Comparison of ENCODE assay signal across 16 cellular contexts in genomic region chr20:3894796-3895195, GRCh38. TPM values are rescaled to one million over a fixed set of nuclear protein-coding genes. Genes with fewer than 3 reads are reported as not detected.
DNase-seq lines count a peak whose midpoint lies in the region; ATAC-seq and TF ChIP-seq lines count a peak whose summit lies in the region.
"Had no signal": no experiment of that assay in that cellular context is flagged by ENCODE, and none has a peak within 500 bp of the region (broad histone marks: within the 10 kb centered on the region; RNA-seq: fewer than 3 reads in every experiment).

No MANE protein-coding gene starts in this region.

- peak overlapping the region in 1 of 11 experiments; percentile 38; a peak in 1 of 22 replicates for H3K9ac ChIP-seq in BLaER1 treated with 17β-estradiol and CSF1 and Interleukin-3, amounts not matched to agents 10 nM and 100 nM
- H3K9ac ChIP-seq: BLaER1 had no signal

- ATAC-seq in CD4-positive, alpha-beta T cell (ENCODE audit: poor library complexity), result no peak
- ATAC-seq in memory B cell (ENCODE audit: low read depth) (no peak), GM21526 (IDR thresholded peaks at IDR 0.05; ENCODE audit: low FRiP score, unreplicated experiment) (no peak)

- POLR2A ChIA-PET in CD4-positive, alpha-beta T cell (lab: Charles Lee), result interaction anchor here (0.6 to 1.1 kb wide), 2 partner anchors 25 to 191 kb away, joined by 3 to 4 read pairs; no protein-coding TSS in a partner anchor

- CTCF ChIA-PET in CD4-positive, alpha-beta T cell (lab: Charles Lee), result interaction anchor here (3.3 kb wide), 1 partner anchor 190 kb away, joined by 10 read pairs; no protein-coding TSS in a partner anchor

- peaks cover 75 to 100% (median 100%) of the 10 kb centered on the region in 11 experiments for H4K20me1 ChIP-seq in BLaER1 treated with 17β-estradiol and CSF1 and Interleukin-3, amounts not matched to agents 10 nM and 100 nM

- no peaks in the 10 kb centered on the region for H3K9me3 Mint-ChIP-seq in CD4-positive, alpha-beta T cell
- H3K9me3 Mint-ChIP-seq in T-helper 2 cell treated with Interferon-gamma antibody and Interleukin-4, amounts not matched to agents 5 μg/mL and 100 μg/mL, for 36 hours, result no peaks in the 10 kb centered on the region
- H3K9me3 Mint-ChIP-seq in memory B cell, result no peaks in the 10 kb centered on the region

- peaks cover 88% of the 10 kb centered on the region for H3K4me1 Mint-ChIP-seq in CD4-positive, alpha-beta T cell (ENCODE audit: low read depth)
- peaks cover 53% of the 10 kb centered on the region for H3K4me1 Mint-ChIP-seq in T-helper 2 cell treated with Interferon-gamma antibody and Interleukin-4, amounts not matched to agents 5 μg/mL and 100 μg/mL, for 36 hours (ENCODE audit: low read depth)
- peaks cover 50% of the 10 kb centered on the region for H3K4me1 Mint-ChIP-seq in memory B cell

- TF ChIP-seq CTCF in CD4-positive, alpha-beta T cell (IDR thresholded peaks at IDR 0.05), result no peak
- TF ChIP-seq CTCF in prostate gland (IDR thresholded peaks at IDR 0.05) (no peak), right atrium auricular region (IDR thresholded peaks at IDR 0.05) (no peak)

- no peaks in the 10 kb centered on the region for H3K9me3 ChIP-seq in BLaER1 treated with 17β-estradiol and CSF1 and Interleukin-3, amounts not matched to agents 10 nM and 100 nM (replicated peaks in 1 of 11)
- no peaks in the 10 kb centered on the region for H3K9me3 ChIP-seq in CD4-positive, alpha-beta T cell (ENCODE audit: control insufficient read depth, low read length)
- no peaks in the 10 kb centered on the region for H3K9me3 ChIP-seq in prostate gland
- no peaks in the 10 kb centered on the region for H3K9me3 ChIP-seq in right atrium auricular region
- H3K9me3 ChIP-seq: BLaER1, spleen, tibial nerve had no signal

- intact Hi-C loops in CD4-positive, alpha-beta T cell (cut with DNase I, micrococcal nuclease), result loop anchor here in 1 of 2 experiments (10.0 kb wide), 1 partner anchor 120 kb away; the partner anchor contains the start of gene RNF24
- intact Hi-C loops in prostate gland (cut with DNase I), result no loop called here

- peaks cover 41% of the 10 kb centered on the region for H3K36me3 Mint-ChIP-seq in CD4-positive, alpha-beta T cell (ENCODE audit: low read depth)
- H3K36me3 Mint-ChIP-seq in T-helper 2 cell treated with Interferon-gamma antibody and Interleukin-4, amounts not matched to agents 5 μg/mL and 100 μg/mL, for 36 hours (ENCODE audit: low read depth), result peaks cover 47% of the 10 kb centered on the region
- H3K36me3 Mint-ChIP-seq in memory B cell, result peaks cover 11% of the 10 kb centered on the region

- H3K27ac ChIP-seq in BLaER1 treated with 17β-estradiol and CSF1 and Interleukin-3, amounts not matched to agents 10 nM and 100 nM, result no peak overlapping the region
- no peak overlapping the region for H3K27ac ChIP-seq in CD4-positive, alpha-beta T cell (ENCODE audit: low read depth, low read length)
- no peak overlapping the region for H3K27ac ChIP-seq in prostate gland
- H3K27ac ChIP-seq in right atrium auricular region, result no peak overlapping the region
- H3K27ac ChIP-seq: BLaER1, SK-N-MC had no signal

- no peaks in the 10 kb centered on the region for H3K27me3 ChIP-seq in BLaER1 treated with 17β-estradiol and CSF1 and Interleukin-3, amounts not matched to agents 10 nM and 100 nM
- no peaks in the 10 kb centered on the region for H3K27me3 ChIP-seq in CD4-positive, alpha-beta T cell (ENCODE audit: control insufficient read depth, insufficient read depth, low read length)
- H3K27me3 ChIP-seq in prostate gland (replicated peaks; ENCODE audit: insufficient read depth), result no peaks in the 10 kb centered on the region
- H3K27me3 ChIP-seq in right atrium auricular region, result no peaks in the 10 kb centered on the region
- H3K27me3 ChIP-seq: BLaER1, spleen, tibial nerve had no signal

- H3K4me2 ChIP-seq in BLaER1 treated with 17β-estradiol and CSF1 and Interleukin-3, amounts not matched to agents 10 nM and 100 nM, result peak overlapping the region in 10 of 11 experiments; percentile 8 to 97 (median 92); a peak in 18 of 22 replicates
- H3K4me2 ChIP-seq: BLaER1 had no signal

- H3K4me1 ChIP-seq in BLaER1 treated with 17β-estradiol and CSF1 and Interleukin-3, amounts not matched to agents 10 nM and 100 nM, result peaks cover 65 to 92% (median 83%) of the 10 kb centered on the region in 10 experiments
- H3K4me1 ChIP-seq in prostate gland (replicated peaks) (peaks cover 9% of the 10 kb centered on the region), right atrium auricular region (peaks cover 0 to 88% of the 10 kb centered on the region in 2 donors)

- H3K4me3 ChIP-seq in BLaER1 treated with 17β-estradiol and CSF1 and Interleukin-3, amounts not matched to agents 10 nM and 100 nM, result 0 out of 20 replicates have a peak overlapping the region, but pooled peaks of 1 of the 10 experiments have one; percentile 29
- H3K4me3 ChIP-seq in prostate gland (no peak overlapping the region), right atrium auricular region (no peak overlapping the region)
- H3K4me3 ChIP-seq: BLaER1, SK-N-MC, tibial nerve had no signal

- H3K4me3 Mint-ChIP-seq in CD4-positive, alpha-beta T cell, result peak overlapping the region; percentile 23
- peak overlapping the region; percentile 15 for H3K4me3 Mint-ChIP-seq in T-helper 2 cell treated with Interferon-gamma antibody and Interleukin-4, amounts not matched to agents 5 μg/mL and 100 μg/mL, for 36 hours
- H3K4me3 Mint-ChIP-seq in memory B cell, result peak overlapping the region; percentile 21

- H3K27ac Mint-ChIP-seq in CD4-positive, alpha-beta T cell, result peak overlapping the region; percentile 77
- peak overlapping the region; percentile 11 for H3K27ac Mint-ChIP-seq in T-helper 2 cell treated with Interferon-gamma antibody and Interleukin-4, amounts not matched to agents 5 μg/mL and 100 μg/mL, for 36 hours
- no peak overlapping the region for H3K27ac Mint-ChIP-seq in memory B cell
- H3K27ac Mint-ChIP-seq: progenitor cell of endocrine pancreas had no signal

- 76% methylated on average over 5 of the region's 5 CpGs for WGBS in prostate gland

- H3K36me3 ChIP-seq in BLaER1 treated with 17β-estradiol and CSF1 and Interleukin-3, amounts not matched to agents 10 nM and 100 nM, result peaks cover 39 to 92% (median 68%) of the 10 kb centered on the region in 11 experiments
- no peaks in the 10 kb centered on the region for H3K36me3 ChIP-seq in prostate gland
- H3K36me3 ChIP-seq in right atrium auricular region, result no peaks in the 10 kb centered on the region
- H3K36me3 ChIP-seq: tibial nerve had no signal

- TF ChIP-seq POLR2A in prostate gland (IDR thresholded peaks at IDR 0.05), result no peak

- H3K27me3 Mint-ChIP-seq in CD4-positive, alpha-beta T cell, result no peaks in the 10 kb centered on the region
- H3K27me3 Mint-ChIP-seq in T-helper 2 cell treated with Interferon-gamma antibody and Interleukin-4, amounts not matched to agents 5 μg/mL and 100 μg/mL, for 36 hours (ENCODE audit: low read depth), result no peaks in the 10 kb centered on the region
- H3K27me3 Mint-ChIP-seq in memory B cell, result no peaks in the 10 kb centered on the region
- H3K27me3 Mint-ChIP-seq: progenitor cell of endocrine pancreas had no signal

- DNase-seq in CD4-positive, alpha-beta T cell, result no peak
- no peak for DNase-seq in T-helper 2 cell treated with Interferon-gamma antibody and Interleukin-4, amounts not matched to agents 5 μg/mL and 100 μg/mL, for 36 hours (ENCODE audit: low spot score)
- DNase-seq in memory B cell (ENCODE audit: low spot score in 2 of 2) (no peak), prostate gland (ENCODE audit: low spot score) (no peak), right atrium auricular region (ENCODE audit: low spot score) (no peak)
- DNase-seq: activated CD4-positive, alpha-beta T cell treated with anti-CD3 and anti-CD28 coated beads, Interleukin-2, amount 50 U/mL, for 4 hours; activated naive CD4-positive, alpha-beta T cell treated with Interleukin-2 at 50 U/mL for 16 hours; erythroblast; NCI-H1105; spleen had no signal

RNA-seq across cellular contexts. Expression of gene PANK2, which starts 5.6 kb away (rescaled TPM):
- 10 to 100 TPM; 49.0 to 51.1 TPM for total RNA-seq in CD4-positive, alpha-beta T cell
- total RNA-seq in prostate gland (10 to 100 TPM; 49.7 to 53.9 TPM), right atrium auricular region (10 to 100 TPM; 15.5 to 19.5 TPM)

RNA-seq across cellular contexts. Expression of gene MAVS, which starts 48.2 kb away (rescaled TPM):
- 10 to 100 TPM; 13.6 to 14.7 TPM for total RNA-seq in CD4-positive, alpha-beta T cell
- total RNA-seq in prostate gland (10 to 100 TPM; 26.7 to 40.2 TPM), right atrium auricular region (10 to 100 TPM; 27.5 to 29.7 TPM)
